Comparison of ENCODE assay signal across 8 cellular contexts in genomic region chr11:119338318-119338890, GRCh38. TPM values are rescaled to one million over a fixed set of nuclear protein-coding genes. Genes with fewer than 3 reads are reported as not detected.
DNase-seq lines count a peak whose midpoint lies in the region; ATAC-seq and TF ChIP-seq lines count a peak whose summit lies in the region.

No MANE protein-coding gene starts in this region.

- peaks cover 0 to 11% of the 10 kb centered on the region in 2 donors for H3K36me3 ChIP-seq in psoas muscle (ENCODE audit: insufficient read depth in 1 of 2, low read depth in 1 of 2)

- peak; percentile 66 for TF ChIP-seq CTCF in psoas muscle (IDR thresholded peaks at IDR 0.05)

- no peak overlapping the region for H3K4me3 ChIP-seq in Jurkat, Clone E6-1 (ENCODE audit: low read length)
- H3K4me3 ChIP-seq in psoas muscle: peak overlapping the region; percentile 76

- peak; percentile 82 for DNase-seq in ELR (ENCODE audit: low read depth)
- DNase-seq in Jurkat, Clone E6-1 (ENCODE audit: low read depth, low spot score): peak; percentile 49
- peak; percentile 50 for DNase-seq in SKM-1 treated with dmso at 0.1 percent for 144 hours (lab: John Stamatoyannopoulos, UW; ENCODE audit: unreplicated experiment)
- DNase-seq in amniotic stem cell (lab: John Stamatoyannopoulos, UW): peak; percentile 29
- peak; percentile 71 for DNase-seq in left ventricle myocardium superior
- DNase-seq in psoas muscle: peak; percentile 65 to 78

- H3K27ac ChIP-seq in psoas muscle: no peak overlapping the region

- peaks cover 0 to 4% (median 0%) of the 10 kb centered on the region in 3 donors for H3K27me3 ChIP-seq in psoas muscle (ENCODE audit: insufficient read depth in 3 of 3, low read length in 2 of 3)

- ATAC-seq in left ventricle myocardium superior: peak; percentile 16
- peak in 3 of 4 donors; percentile 27 to 48 (median 45) for ATAC-seq in psoas muscle
- ATAC-seq in GM18909 (IDR thresholded peaks at IDR 0.05; ENCODE audit: poor library complexity, unreplicated experiment): no peak
- ATAC-seq in GM19395 (IDR thresholded peaks at IDR 0.05; ENCODE audit: unreplicated experiment): no peak

- no peaks in the 10 kb centered on the region for H3K9me3 ChIP-seq in psoas muscle

- intact Hi-C loops in left ventricle myocardium superior (cut with micrococcal nuclease) (no loop called here), psoas muscle (cut with DNase I) (loop anchor here (5.0 kb wide), 1 partner anchor 131 kb away; the partner anchor contains the start of gene CBL (in 2 of the 2))

- peaks cover 59% of the 10 kb centered on the region for H3K4me1 ChIP-seq in psoas muscle

- 13 to 16% (median 15%) methylated on average over 17 of the region's 17 CpGs for WGBS in psoas muscle, 3 donors

RNA-seq across cellular contexts. Expression of gene C1QTNF5, which starts 2.3 kb away (rescaled TPM):
- not detected for polyA plus RNA-seq in Jurkat, Clone E6-1 (2012; ENCODE audit: insufficient read depth, insufficient read length)
- total RNA-seq in left ventricle myocardium superior (14.4 TPM), psoas muscle (10 to 100 TPM in 1 of 4 donors, 1 to 10 TPM in 3; 5.3 to 11.6 (median 8.8) TPM)
- 10 to 100 TPM in 1 of 3 donors, 1 to 10 TPM in 2; 3.2 to 12.0 (median 4.7) TPM for polyA plus RNA-seq in psoas muscle

RNA-seq across cellular contexts. Expression of gene RNF26, which starts 4.1 kb away (rescaled TPM):
- 40.6 TPM for polyA plus RNA-seq in Jurkat, Clone E6-1 (2012; ENCODE audit: insufficient read depth, insufficient read length)
- total RNA-seq in left ventricle myocardium superior (13.2 TPM), psoas muscle (1 to 10 TPM; 6.1 to 8.8 (median 7.5) TPM)
- 1 to 10 TPM; 5.8 to 8.9 (median 7.1) TPM for polyA plus RNA-seq in psoas muscle

RNA-seq across cellular contexts. Expression of gene MFRP, which starts 8.1 kb away (rescaled TPM):
- polyA plus RNA-seq in Jurkat, Clone E6-1 (2012; ENCODE audit: insufficient read depth, insufficient read length): not detected
- total RNA-seq in left ventricle myocardium superior: not detected
- total RNA-seq in psoas muscle: not detected
- under 1 TPM in 2 of 3 donors, not detected in 1; 0.01 to 0.05 TPM for polyA plus RNA-seq in psoas muscle

RNA-seq across cellular contexts. Expression of gene MCAM, which starts 21.5 kb away (rescaled TPM):
- 9.1 TPM for polyA plus RNA-seq in Jurkat, Clone E6-1 (2012; ENCODE audit: insufficient read depth, insufficient read length)
- 44.7 TPM for total RNA-seq in left ventricle myocardium superior
- total RNA-seq in psoas muscle: 10 to 100 TPM; 24.5 to 71.1 (median 43.6) TPM
- 10 to 100 TPM; 15.4 to 27.4 (median 27.3) TPM for polyA plus RNA-seq in psoas muscle

RNA-seq across cellular contexts. Expression of gene USP2, which starts 43.1 kb away (rescaled TPM):
- polyA plus RNA-seq in Jurkat, Clone E6-1 (2012; ENCODE audit: insufficient read depth, insufficient read length): 8.1 TPM
- total RNA-seq in left ventricle myocardium superior: 173 TPM
- total RNA-seq in psoas muscle: 100 to 1,000 TPM in 3 of 4 donors, 10 to 100 TPM in 1; 75.8 to 210 (median 156) TPM
- polyA plus RNA-seq in psoas muscle: 10 to 100 TPM; 49.0 to 76.4 (median 57.4) TPM

Comparison
In these comparisons a context has a peak if more than half of its experiments do, and no peak if none do; other contexts are left out.
1. DNase-seq: peak in every context shown above with its lines; median percentile 82 in ELR; 72 in psoas muscle; 71 in left ventricle myocardium superior; 50 in SKM-1 treated with dmso at 0.1 percent for 144 hours; 49 in Jurkat, Clone E6-1; 29 in amniotic stem cell.
2. ATAC-seq: peak in left ventricle myocardium superior (single experiment) and psoas muscle (3 of 4); none in GM18909 (single experiment) and GM19395 (single experiment).